In the genomic region with DNA sequence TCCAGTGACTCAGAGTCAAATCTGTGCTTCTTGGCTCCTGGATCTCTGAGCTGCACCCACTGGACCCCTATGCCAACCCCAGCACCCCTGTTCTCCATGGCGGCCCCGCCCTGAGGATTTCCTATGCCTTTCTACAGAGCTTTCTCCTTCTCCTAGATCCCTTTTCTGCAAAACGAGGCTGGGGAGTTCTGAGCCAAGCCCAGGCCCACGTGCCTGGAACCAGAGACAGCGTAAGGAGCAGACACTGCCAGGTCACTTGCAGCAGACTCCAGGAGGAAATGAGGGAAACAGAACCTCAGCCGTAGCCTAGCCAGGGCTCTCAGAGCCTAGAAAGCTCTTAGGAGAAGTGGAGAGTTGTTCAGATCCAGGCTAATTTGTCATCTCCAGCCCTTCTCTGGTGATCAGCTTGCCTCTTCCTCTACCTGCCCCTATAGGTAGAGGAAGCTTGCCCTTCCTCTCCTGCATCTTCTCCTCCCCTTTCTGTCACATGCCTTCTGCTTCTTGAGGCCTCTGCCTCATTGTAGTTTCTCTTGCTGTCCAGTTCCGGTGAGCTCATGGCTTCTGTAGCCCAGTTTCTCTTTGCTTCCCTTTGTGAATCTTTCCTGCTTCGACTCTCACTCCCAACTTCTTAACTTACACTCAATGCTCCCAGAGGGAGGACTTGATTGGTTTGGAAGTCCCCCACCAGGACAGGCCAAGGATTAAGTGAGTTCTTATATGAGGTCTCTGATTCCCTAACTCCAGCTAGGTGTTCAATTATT, we compare ENCODE assay signal across 1 cellular context.
TF ChIP-seq lines count a peak whose summit lies in the region.

No MANE protein-coding gene starts in this region.

TF ChIP-seq in IMR-90, 13 proteins besides CTCF, POLR2A, EP300 and RAD21 (continued from another document):
- TF ChIP-seq, protein P1, sequence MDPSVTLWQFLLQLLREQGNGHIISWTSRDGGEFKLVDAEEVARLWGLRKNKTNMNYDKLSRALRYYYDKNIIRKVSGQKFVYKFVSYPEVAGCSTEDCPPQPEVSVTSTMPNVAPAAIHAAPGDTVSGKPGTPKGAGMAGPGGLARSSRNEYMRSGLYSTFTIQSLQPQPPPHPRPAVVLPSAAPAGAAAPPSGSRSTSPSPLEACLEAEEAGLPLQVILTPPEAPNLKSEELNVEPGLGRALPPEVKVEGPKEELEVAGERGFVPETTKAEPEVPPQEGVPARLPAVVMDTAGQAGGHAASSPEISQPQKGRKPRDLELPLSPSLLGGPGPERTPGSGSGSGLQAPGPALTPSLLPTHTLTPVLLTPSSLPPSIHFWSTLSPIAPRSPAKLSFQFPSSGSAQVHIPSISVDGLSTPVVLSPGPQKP (IDR thresholded peaks at IDR 0.05; ENCODE audit: borderline replicate concordance, low read depth, low read length) = no peak
- TF ChIP-seq FOS (IDR thresholded peaks at IDR 0.05; ENCODE audit: low read depth, low read length) (no peak), MAFK (IDR thresholded peaks at IDR 0.05; ENCODE audit: low read depth, low read length) (no peak), RFX5 (IDR thresholded peaks at IDR 0.05; ENCODE audit: low read depth, low read length) (no peak), SMC3 (IDR thresholded peaks at IDR 0.05; ENCODE audit: low read depth, low read length) (no peak)
